In the genomic region with DNA sequence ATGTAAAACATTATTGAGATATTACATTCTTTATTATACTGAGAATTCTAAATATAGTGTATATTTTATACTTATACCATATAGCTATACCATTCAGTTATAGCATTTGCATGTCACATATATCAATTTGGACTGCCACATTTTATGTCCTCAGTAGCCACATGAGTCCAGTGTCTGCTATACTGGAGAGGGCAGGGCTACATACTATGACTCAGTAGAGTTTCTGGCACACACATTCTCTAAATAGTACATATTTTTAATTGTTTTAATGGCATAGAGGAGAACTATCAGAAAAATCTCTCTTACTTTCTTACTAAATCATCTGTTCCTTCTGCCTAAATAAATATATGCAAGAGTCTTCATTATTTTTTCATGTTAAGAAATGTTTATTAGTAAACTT, we compare ENCODE assay signal across 20 cellular contexts. TPM values are rescaled to one million over a fixed set of nuclear protein-coding genes. Genes with fewer than 3 reads are reported as not detected.
A peak's percentile ranks its signal among the peaks of the same experiment; 100 is the strongest.
DNase-seq lines count a peak whose midpoint lies in the region; ATAC-seq and TF ChIP-seq lines count a peak whose summit lies in the region.
"Had no signal": no experiment of that assay in that cellular context is flagged by ENCODE, and none has a peak within 500 bp of the region (broad histone marks: within the 10 kb centered on the region; RNA-seq: fewer than 3 reads in every experiment).

No MANE protein-coding gene starts in this region.

- H2AK9ac ChIP-seq in IMR-90 (replicated peaks; ENCODE audit: low read depth, low read length, poor library complexity) = no peak overlapping the region

- BruUV-seq in IMR-90 (replicated peaks; lab: Mats Ljungman, UMichigan) = no TSS peak

- peak; percentile 78 for ATAC-seq in IMR-90 (ENCODE audit: low read depth)
- ATAC-seq in HG03139 (IDR thresholded peaks at IDR 0.05; ENCODE audit: unreplicated experiment) = no peak
- no peak for ATAC-seq in GM18520 (IDR thresholded peaks at IDR 0.05; ENCODE audit: unreplicated experiment)
- ATAC-seq: GM12878, GM23338, HepG2 had no signal

- TF ChIP-seq CTCF in IMR-90 (conservative IDR thresholded peaks at IDR 0.05; ENCODE audit: low read depth, low read length) (no peak), epithelial cell of esophagus (IDR thresholded peaks at IDR 0.05; ENCODE audit: insufficient read depth, low read depth, low read length, missing control alignments) (no peak)

- H3K79me1 ChIP-seq in IMR-90 (ENCODE audit: low read depth in 1 of 2, low read length in 2 of 2) = no peaks in the 10 kb centered on the region

- dilution Hi-C loops in IMR-90 (cut with HindIII; ENCODE audit: low sequenced_read_pairs, unreplicated experiment) = no loop called here

- no peak overlapping the region for H4K8ac ChIP-seq in IMR-90 (ENCODE audit: low read depth in 2 of 2, low read length in 2 of 2)

- no peak overlapping the region for H2BK120ac ChIP-seq in IMR-90 (ENCODE audit: low read depth, low read length)

- no peaks in the 10 kb centered on the region; the same call in 1 of the 2 replicates for H3K4me1 ChIP-seq in IMR-90 (ENCODE audit: control insufficient read depth, insufficient read depth, low read length)
- H3K4me1 ChIP-seq: Caco-2 had no signal

- no peak overlapping the region for H3K14ac ChIP-seq in IMR-90 (replicated peaks; ENCODE audit: low read depth, low read length)

- no peak overlapping the region for H2AFZ ChIP-seq in IMR-90 (replicated peaks; ENCODE audit: low read length, poor library complexity)
- H2AFZ ChIP-seq: GM23338 had no signal

- H3K4me3 ChIP-seq in IMR-90 (ENCODE audit: insufficient read depth, low read depth, low read length) (no peak overlapping the region), epithelial cell of esophagus (ENCODE audit: low read length) (no peak overlapping the region)
- H3K4me3 ChIP-seq: GM12878, GM23338 had no signal

- H2BK20ac ChIP-seq in IMR-90 (ENCODE audit: low read depth, low read length) = no peak overlapping the region

- DNase-seq in EH (ENCODE audit: low read depth) (peak; percentile 71), IMR-90 (peak; percentile 43), epithelial cell of esophagus (ENCODE audit: low read depth) (peak; percentile 40), renal cortical epithelial cell (ENCODE audit: low read depth) (peak; percentile 5)
- DNase-seq in activated naive CD4-positive, alpha-beta T cell (lab: John Stamatoyannopoulos, UW) = no peak
- DNase-seq: Caco-2; CD4-positive, CD25-positive, alpha-beta regulatory T cell; KG1; NCI-H1417; NCI-H187; NCI-H226; NCI-H524; NCI-H82; OCI-M1; SHP77 had no signal

- no peak overlapping the region for H4K5ac ChIP-seq in IMR-90 (ENCODE audit: low read depth, low read length)

- no peak overlapping the region for H3K56ac ChIP-seq in IMR-90 (ENCODE audit: extremely low read depth, insufficient read depth, low read length)

- intact Hi-C loops in IMR-90 (cut with micrococcal nuclease) = no loop called here

- H3K4me2 ChIP-seq in IMR-90 (ENCODE audit: low read depth, low read length) = no peak overlapping the region
- H3K4me2 ChIP-seq: GM23338 had no signal

- H2BK15ac ChIP-seq in IMR-90 (ENCODE audit: low read depth, low read length) = no peak overlapping the region

- no peak overlapping the region for H3K27ac ChIP-seq in IMR-90 (ENCODE audit: insufficient read depth, low read length)

- no peak overlapping the region for H2BK5ac ChIP-seq in IMR-90 (ENCODE audit: low read depth, low read length, poor library complexity, severe bottlenecking)

- H2AK5ac ChIP-seq in IMR-90 (ENCODE audit: low read depth, low read length) = no peak overlapping the region

- H3K36me3 ChIP-seq in IMR-90 (ENCODE audit: control insufficient read depth, insufficient read depth, low read length) = no peaks in the 10 kb centered on the region

- H3K9ac ChIP-seq in IMR-90 (ENCODE audit: low read depth, low read length) = no peak overlapping the region

- H3K9me3 ChIP-seq in IMR-90 (ENCODE audit: control insufficient read depth, insufficient read depth, low read length) = no peaks in the 10 kb centered on the region
- H3K9me3 ChIP-seq: Caco-2 had no signal

- no peak overlapping the region for H4K91ac ChIP-seq in IMR-90 (ENCODE audit: insufficient read depth, low read depth, low read length)

- H3K9me1 ChIP-seq in IMR-90 (ENCODE audit: insufficient read depth, low read length) = no peaks in the 10 kb centered on the region

- in situ Hi-C loops in IMR-90 (cut with MboI; ENCODE audit: low sequenced_read_pairs) = no loop called here

- no peak overlapping the region for H3K23ac ChIP-seq in IMR-90 (ENCODE audit: low read depth, low read length)

- POLR2A ChIA-PET in IMR-90 (lab: Charles Lee; ENCODE audit: unreplicated experiment) = no interaction called here

- no peak overlapping the region for H3K18ac ChIP-seq in IMR-90 (ENCODE audit: low read depth, low read length)

- no peak overlapping the region for H3K4ac ChIP-seq in IMR-90 (ENCODE audit: low read depth, low read length)

- no peak for TF ChIP-seq POLR2A in IMR-90 (IDR thresholded peaks at IDR 0.05; ENCODE audit: low read depth, low read length)

- no peaks in the 10 kb centered on the region for H4K20me1 ChIP-seq in IMR-90 (ENCODE audit: insufficient read depth, low read length)

- CTCF ChIA-PET in IMR-90 (lab: Yijun Ruan, JAX) = no interaction called here

- TF ChIP-seq RAD21 in IMR-90 (IDR thresholded peaks at IDR 0.05; ENCODE audit: low read length) = no peak

- no peaks in the 10 kb centered on the region for H3K27me3 ChIP-seq in IMR-90 (ENCODE audit: control insufficient read depth, insufficient read depth, low read length)

TF ChIP-seq in IMR-90, 13 proteins besides CTCF, POLR2A, EP300 and RAD21:
- TF ChIP-seq, protein P1, sequence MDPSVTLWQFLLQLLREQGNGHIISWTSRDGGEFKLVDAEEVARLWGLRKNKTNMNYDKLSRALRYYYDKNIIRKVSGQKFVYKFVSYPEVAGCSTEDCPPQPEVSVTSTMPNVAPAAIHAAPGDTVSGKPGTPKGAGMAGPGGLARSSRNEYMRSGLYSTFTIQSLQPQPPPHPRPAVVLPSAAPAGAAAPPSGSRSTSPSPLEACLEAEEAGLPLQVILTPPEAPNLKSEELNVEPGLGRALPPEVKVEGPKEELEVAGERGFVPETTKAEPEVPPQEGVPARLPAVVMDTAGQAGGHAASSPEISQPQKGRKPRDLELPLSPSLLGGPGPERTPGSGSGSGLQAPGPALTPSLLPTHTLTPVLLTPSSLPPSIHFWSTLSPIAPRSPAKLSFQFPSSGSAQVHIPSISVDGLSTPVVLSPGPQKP (IDR thresholded peaks at IDR 0.05; ENCODE audit: borderline replicate concordance, low read depth, low read length) = no peak
- TF ChIP-seq BHLHE40 (IDR thresholded peaks at IDR 0.05; ENCODE audit: low read depth, low read length) (no peak), MAFK (IDR thresholded peaks at IDR 0.05; ENCODE audit: low read depth, low read length) (no peak), CHD1 (IDR thresholded peaks at IDR 0.05; ENCODE audit: low read depth, low read length) (no peak), FOS (IDR thresholded peaks at IDR 0.05; ENCODE audit: low read depth, low read length) (no peak), MXI1 (IDR thresholded peaks at IDR 0.05; ENCODE audit: borderline replicate concordance, low read depth, low read length) (no peak), NFE2L2 (IDR thresholded peaks at IDR 0.05; ENCODE audit: low read depth, low read length) (no peak), RCOR1 (IDR thresholded peaks at IDR 0.05; ENCODE audit: insufficient replicate concordance, low read length) (no peak), CEBPB (IDR thresholded peaks at IDR 0.05; ENCODE audit: low read depth, low read length) (no peak), MAZ (IDR thresholded peaks at IDR 0.05; ENCODE audit: borderline replicate concordance, low read depth, low read length) (no peak), RFX5 (IDR thresholded peaks at IDR 0.05; ENCODE audit: low read depth, low read length) (no peak), SMC3 (IDR thresholded peaks at IDR 0.05; ENCODE audit: low read depth, low read length) (no peak)
- TF ChIP-seq, protein P2, sequence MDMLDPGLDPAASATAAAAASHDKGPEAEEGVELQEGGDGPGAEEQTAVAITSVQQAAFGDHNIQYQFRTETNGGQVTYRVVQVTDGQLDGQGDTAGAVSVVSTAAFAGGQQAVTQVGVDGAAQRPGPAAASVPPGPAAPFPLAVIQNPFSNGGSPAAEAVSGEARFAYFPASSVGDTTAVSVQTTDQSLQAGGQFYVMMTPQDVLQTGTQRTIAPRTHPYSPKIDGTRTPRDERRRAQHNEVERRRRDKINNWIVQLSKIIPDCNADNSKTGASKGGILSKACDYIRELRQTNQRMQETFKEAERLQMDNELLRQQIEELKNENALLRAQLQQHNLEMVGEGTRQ (IDR thresholded peaks at IDR 0.05; ENCODE audit: low read depth, low read length) = no peak

RNA-seq across cellular contexts. Expression of a gene that starts 55.4 kb away (rescaled TPM):
- 235 and 257 TPM in 2 replicates for total RNA-seq in IMR-90 (2012; rRNA removed)
- 155 and 181 TPM in 2 replicates for polyA plus RNA-seq in IMR-90 (2012; rRNA removed)
- 85.6 and 111 TPM in 2 replicates for polyA plus RNA-seq in IMR-90 (2012; cell fraction: cytosol; rRNA removed)
- polyA plus RNA-seq in IMR-90 (2012; cell fraction: nucleus; rRNA removed; ENCODE audit: low replicate concordance) = 121 and 233 TPM in 2 replicates
- total RNA-seq in renal cortical epithelial cell = 9.4 and 45.5 TPM in 2 replicates

Comparison
In these comparisons a context has a peak if more than half of its experiments do, and no peak if none do; other contexts are left out.
1. DNase-seq: peak in EH (single experiment), IMR-90 (single experiment), epithelial cell of esophagus (single experiment) and renal cortical epithelial cell (single experiment); none in activated naive CD4-positive, alpha-beta T cell (0 of 4).